Comparison of ENCODE assay signal across 21 cellular contexts in genomic region chr5:146995878-146996277, GRCh38.
DNase-seq lines count a peak whose midpoint lies in the region; ATAC-seq, FAIRE-seq and TF ChIP-seq lines count a peak whose summit lies in the region.
"Had no signal": no experiment of that assay in that cellular context is flagged by ENCODE, and none has a peak within 500 bp of the region (broad histone marks: within the 10 kb centered on the region; RNA-seq: fewer than 3 reads in every experiment).

No MANE protein-coding gene starts in this region.

- no peak overlapping the region for H3K4me3 Mint-ChIP-seq in GM23338
- H3K4me3 Mint-ChIP-seq: CD8-positive, alpha-beta memory T cell had no signal

- H3K4me1 ChIP-seq in GM23338 (ENCODE audit: insufficient read depth) (0 out of 2 replicates have a peak, but pooled peaks cover 10% of the 10 kb centered on the region), adrenal gland (replicated peaks in 1 of 2) (no peaks in the 10 kb centered on the region)

- no peaks in the 10 kb centered on the region for H3K36me3 Mint-ChIP-seq in GM23338 (ENCODE audit: low read depth)
- H3K36me3 Mint-ChIP-seq: CD8-positive, alpha-beta memory T cell had no signal

- no peak overlapping the region for H3K27ac Mint-ChIP-seq in GM23338

- ATAC-seq in GM23338 (no peak), GM18498 (IDR thresholded peaks at IDR 0.05; ENCODE audit: unreplicated experiment) (no peak)

- no peaks in the 10 kb centered on the region for H3K36me3 ChIP-seq in GM23338 (ENCODE audit: insufficient read depth)
- no peaks in the 10 kb centered on the region for H3K36me3 ChIP-seq in bronchial epithelial cell (ENCODE audit: control insufficient read depth, insufficient read depth, low read length)
- no peaks in the 10 kb centered on the region for H3K36me3 ChIP-seq in adrenal gland (replicated peaks in 1 of 2)
- H3K36me3 ChIP-seq: MG63 had no signal

- 77 to 100% (median 86%) methylated on average over 1 of the region's 1 CpG for WGBS in adrenal gland, 4 donors

- no peaks in the 10 kb centered on the region for H3F3A ChIP-seq in GM23338 (replicated peaks; ENCODE audit: low read depth)

- intact Hi-C loops in adrenal gland (cut with DNase I): no loop called here

- H4K20me1 ChIP-seq in GM23338 (replicated peaks; ENCODE audit: insufficient read depth): no peaks in the 10 kb centered on the region

- H3K9me3 Mint-ChIP-seq in GM23338: 0 out of 3 replicates have a peak, but pooled peaks cover 1% of the 10 kb centered on the region

- peaks cover 7% of the 10 kb centered on the region; the same call in 2 of the 3 replicates for H3K4me1 Mint-ChIP-seq in GM23338
- H3K4me1 Mint-ChIP-seq: CD8-positive, alpha-beta memory T cell had no signal

- H3K79me2 ChIP-seq in GM23338 (replicated peaks; ENCODE audit: insufficient read depth): no peaks in the 10 kb centered on the region

- no peaks in the 10 kb centered on the region for H3K9me3 ChIP-seq in adrenal gland (replicated peaks in 1 of 3)

- no peak overlapping the region for H3K4me2 ChIP-seq in GM23338
- H3K4me2 ChIP-seq: PC-9 had no signal

- H3K4me3 ChIP-seq in GM23338: no peak overlapping the region
- no peak overlapping the region for H3K4me3 ChIP-seq in LNCaP clone FGC (ENCODE audit: low read depth, low read length)
- no peak overlapping the region for H3K4me3 ChIP-seq in bronchial epithelial cell (ENCODE audit: low read depth, low read length)
- no peak overlapping the region for H3K4me3 ChIP-seq in adrenal gland
- H3K4me3 ChIP-seq: MG63, PC-9 had no signal

- H3K27me3 Mint-ChIP-seq in GM23338 (ENCODE audit: insufficient read depth, low read depth, poor library complexity): no peaks in the 10 kb centered on the region

- H3K9me2 ChIP-seq in GM23338 (ENCODE audit: insufficient read depth): no peaks in the 10 kb centered on the region; the same call in 1 of the 2 replicates

- H3K27me3 ChIP-seq in GM23338 (ENCODE audit: insufficient read depth): no peaks in the 10 kb centered on the region
- H3K27me3 ChIP-seq in bronchial epithelial cell (ENCODE audit: control insufficient read depth, insufficient read depth, low read length): no peaks in the 10 kb centered on the region
- no peaks in the 10 kb centered on the region for H3K27me3 ChIP-seq in adrenal gland
- H3K27me3 ChIP-seq: MG63 had no signal

- no peak for FAIRE-seq in bronchial epithelial cell (lab: Jason Lieb, UNC)
- FAIRE-seq: GM12892 had no signal

- no peak for TF ChIP-seq POLR2A in adrenal gland (IDR thresholded peaks at IDR 0.05)

- DNase-seq in GM23338 (ENCODE audit: low spot score) (no peak), LNCaP clone FGC (ENCODE audit: low read depth) (peak; percentile 13), bronchial epithelial cell (ENCODE audit: low read depth) (peak; percentile 15), myocyte (ENCODE audit: low read depth) (peak; percentile 2), adrenal gland (no peak)
- no peak for DNase-seq in activated naive CD4-positive, alpha-beta T cell treated with Interleukin-2 at 50 U/mL for 16 hours
- DNase-seq: ACHN; C1 segment of cervical spinal cord; CD8-positive, alpha-beta memory T cell; DMS79; HCEC 1CT; MG63; NCI-H1048; NCI-H1694; NCI-H345; NCI-H524 treated with DMSO at 0.1 percent for 48 hours; PC-9; SIG-M5 had no signal

- TF ChIP-seq CTCF in GM23338 (conservative IDR thresholded peaks at IDR 0.05; ENCODE audit: low read depth in 2 of 2) (no peak), LNCaP clone FGC (IDR thresholded peaks at IDR 0.05; ENCODE audit: control insufficient read depth, extremely low read depth, insufficient read depth) (no peak), bronchial epithelial cell (IDR thresholded peaks at IDR 0.05; ENCODE audit: insufficient read depth, low read length, severe bottlenecking) (no peak), adrenal gland (IDR thresholded peaks at IDR 0.05) (no peak)

- H2AFZ ChIP-seq in GM23338: no peak overlapping the region
- H2AFZ ChIP-seq: PC-9 had no signal

- H3K27ac ChIP-seq in GM23338 (ENCODE audit: low read depth) (no peak overlapping the region), adrenal gland (no peak overlapping the region)
- H3K27ac ChIP-seq: PC-9, RWPE1 had no signal

TF ChIP-seq in GM23338, 12 proteins besides CTCF, POLR2A, EP300 and RAD21:
- TF ChIP-seq ZNF114 (CRISPR knock-in tag; IDR thresholded peaks at IDR 0.05): no peak
- peak; percentile 33 for TF ChIP-seq REST (IDR thresholded peaks at IDR 0.05; ENCODE audit: unreplicated experiment)
TF ChIP-seq in GM23338: peak in this region for 1.

Comparison
In these comparisons a context has a peak if more than half of its experiments do, and no peak if none do; other contexts are left out.
1. DNase-seq: peak in LNCaP clone FGC (single experiment), bronchial epithelial cell (single experiment) and myocyte (single experiment); none in GM23338 (single experiment), activated naive CD4-positive, alpha-beta T cell treated with Interleukin-2 at 50 U/mL for 16 hours (single experiment) and adrenal gland (0 of 7).